Comparison of ENCODE assay signal across 16 cellular contexts in genomic region chr19:36182612-36183454, GRCh38. TPM values are rescaled to one million over a fixed set of nuclear protein-coding genes. Genes with fewer than 3 reads are reported as not detected.
DNase-seq lines count a peak whose midpoint lies in the region; ATAC-seq, FAIRE-seq and TF ChIP-seq lines count a peak whose summit lies in the region.
"Had no signal": no experiment of that assay in that cellular context is flagged by ENCODE, and none has a peak within 500 bp of the region (broad histone marks: within the 10 kb centered on the region; RNA-seq: fewer than 3 reads in every experiment).

No MANE protein-coding gene starts in this region.

- no peaks in the 10 kb centered on the region for H3K4me1 ChIP-seq in ectodermal cell (ENCODE audit: control insufficient read depth, insufficient read depth, low read length)
- H3K4me1 ChIP-seq: pancreas, upper lobe of left lung had no signal

- TF ChIP-seq CTCF in GM10248 (IDR thresholded peaks at IDR 0.05; ENCODE audit: control extremely low read depth, extremely low read depth, low read depth, missing control alignments) (no peak), GM20000 (IDR thresholded peaks at IDR 0.05; ENCODE audit: extremely low read depth, missing control alignments) (no peak)

- POLR2A ChIA-PET in GM10248 (lab: Yijun Ruan, JAX) = no interaction called here

- no peaks in the 10 kb centered on the region for H3K27me3 ChIP-seq in ectodermal cell (ENCODE audit: control insufficient read depth, insufficient read depth, low read length, poor library complexity, severe bottlenecking)
- H3K27me3 ChIP-seq: dorsolateral prefrontal cortex, pancreas, upper lobe of left lung had no signal

- H3K9me3 ChIP-seq in ectodermal cell (ENCODE audit: control insufficient read depth, low read length) = no peaks in the 10 kb centered on the region
- H3K9me3 ChIP-seq: pancreas, upper lobe of left lung had no signal

- ATAC-seq in Right ventricle myocardium inferior = peak; percentile 51
- ATAC-seq: pancreas had no signal

- H3K27ac ChIP-seq in ectodermal cell (ENCODE audit: insufficient read depth, low read depth, low read length, poor library complexity, severe bottlenecking) = peak overlapping the region; percentile 59
- no peak overlapping the region for H3K27ac ChIP-seq in caudate nucleus (ENCODE audit: low read depth, low read length)
- H3K27ac ChIP-seq: 22Rv1, dorsolateral prefrontal cortex, pancreas, upper lobe of left lung had no signal

- CTCF ChIA-PET in GM10248 (lab: Yijun Ruan, JAX) = interaction anchor here (1.3 kb wide), 1 partner anchor 55 kb away, joined by 5 read pairs; no protein-coding TSS in a partner anchor

- DNase-seq in Right ventricle myocardium inferior (ENCODE audit: missing footprints) (no peak), cardiac septum (ENCODE audit: low spot score) (no peak), islet precursor cell (peak; percentile 79), urothelium cell line (ENCODE audit: low spot score) (peak; percentile 63), GM10248 (ENCODE audit: extremely low spot score) (no peak), GM20000 (ENCODE audit: low spot score) (no peak), caudate nucleus (lab: John Stamatoyannopoulos, UW) (no peak)
- DNase-seq: activated CD8-positive, alpha-beta memory T cell treated with anti-CD3 and anti-CD28 coated beads, Interleukin-2, amount 50 U/mL, for 4 hours; activated naive CD8-positive, alpha-beta T cell treated with anti-CD3 and anti-CD28 coated beads, Interleukin-2, amount 10 ng/mL, durations not matched to agents 7 days and 5 days; dorsolateral prefrontal cortex; NCI-H1417; NCI-H526; pancreas; upper lobe of left lung had no signal

- no peak overlapping the region for H3K4me3 ChIP-seq in ectodermal cell (ENCODE audit: insufficient read depth, low read depth, low read length)
- H3K4me3 ChIP-seq: dorsolateral prefrontal cortex, pancreas, upper lobe of left lung had no signal

- intact Hi-C loops in Right ventricle myocardium inferior (cut with DNase I) (loop anchor here (10.0 kb wide), 1 partner anchor 302 kb away; the partner anchor contains the start of gene ZNF566), cardiac septum (cut with DNase I) (no loop called here)

- H3K36me3 ChIP-seq in ectodermal cell (ENCODE audit: control insufficient read depth, insufficient read depth, low read length) = no peaks in the 10 kb centered on the region

- WGBS in ectodermal cell, 2 experiments = 84% methylated on average over 21 of the region's 21 CpGs

- peak; percentile 42 for FAIRE-seq in urothelium cell line (lab: Jason Lieb, UNC)
- FAIRE-seq: pancreas had no signal

RNA-seq across cellular contexts. Expression of gene COX7A1, which starts 30.6 kb away (rescaled TPM):
- total RNA-seq in Right ventricle myocardium inferior = 3,337 TPM
- total RNA-seq in cardiac septum = 1,917 TPM
- not detected for polyA plus RNA-seq in ectodermal cell (2013, experiment 1 of 4)
- polyA plus RNA-seq in ectodermal cell (2013, experiment 2 of 4) = not detected
- not detected for polyA plus RNA-seq in ectodermal cell (2013, experiment 3 of 4)
- not detected for polyA plus RNA-seq in ectodermal cell (2013, experiment 4 of 4)
- total RNA-seq: activated naive CD8-positive, alpha-beta T cell treated with anti-CD3 and anti-CD28 coated beads, Interleukin-2, amount 10 ng/mL, durations not matched to agents 7 days and 5 days had no signal

RNA-seq across cellular contexts. Expression of gene ZNF565, which starts 31.6 kb away (rescaled TPM):
- 4.6 TPM for total RNA-seq in Right ventricle myocardium inferior
- total RNA-seq in cardiac septum = 4.0 TPM
- 5.1 TPM for polyA plus RNA-seq in ectodermal cell (2013, experiment 1 of 4)
- 3.4 TPM for polyA plus RNA-seq in ectodermal cell (2013, experiment 2 of 4)
- 3.2 TPM for polyA plus RNA-seq in ectodermal cell (2013, experiment 3 of 4)
- 3.8 TPM for polyA plus RNA-seq in ectodermal cell (2013, experiment 4 of 4)

RNA-seq across cellular contexts. Expression of gene ZNF146, which starts 32.1 kb away (rescaled TPM):
- total RNA-seq in Right ventricle myocardium inferior = 34.3 TPM
- 38.6 TPM for total RNA-seq in cardiac septum
- 140 TPM for polyA plus RNA-seq in ectodermal cell (2013, experiment 1 of 4)
- polyA plus RNA-seq in ectodermal cell (2013, experiment 2 of 4) = 132 TPM
- polyA plus RNA-seq in ectodermal cell (2013, experiment 3 of 4) = 110 TPM
- polyA plus RNA-seq in ectodermal cell (2013, experiment 4 of 4) = 118 TPM

RNA-seq across cellular contexts. Expression of gene CAPNS1, which starts 43.0 kb away (rescaled TPM):
- total RNA-seq in Right ventricle myocardium inferior = 854 TPM
- 892 TPM for total RNA-seq in cardiac septum
- 570 TPM for polyA plus RNA-seq in ectodermal cell (2013, experiment 1 of 4)
- polyA plus RNA-seq in ectodermal cell (2013, experiment 2 of 4) = 544 TPM
- polyA plus RNA-seq in ectodermal cell (2013, experiment 3 of 4) = 410 TPM
- polyA plus RNA-seq in ectodermal cell (2013, experiment 4 of 4) = 459 TPM

Comparison
In these comparisons a context has a peak if more than half of its experiments do, and no peak if none do; other contexts are left out.
1. DNase-seq: peak in islet precursor cell (single experiment) and urothelium cell line (single experiment); none in Right ventricle myocardium inferior (single experiment), cardiac septum (single experiment), GM10248 (single experiment), GM20000 (single experiment) and caudate nucleus (0 of 61).